Comparison of ENCODE assay signal across 8 cellular contexts in genomic region chr1:155017021-155017945, GRCh38. TPM values are rescaled to one million over a fixed set of nuclear protein-coding genes. Genes with fewer than 3 reads are reported as not detected.
DNase-seq lines count a peak whose midpoint lies in the region; TF ChIP-seq lines count a peak whose summit lies in the region.

No MANE protein-coding gene starts in this region.

- peak in 1 of 2 donors; percentile 16 for TF ChIP-seq POLR2A in vagina (IDR thresholded peaks at IDR 0.05)

- H3K36me3 Mint-ChIP-seq in HFFc6 (ENCODE audit: low read depth) = no peaks in the 10 kb centered on the region
- H3K36me3 Mint-ChIP-seq in T-helper 2 cell treated with Interferon-gamma antibody and Interleukin-4, amounts not matched to agents 5 μg/mL and 100 μg/mL, for 36 hours (ENCODE audit: low read depth) = peaks cover 59% of the 10 kb centered on the region

- peaks cover 30% of the 10 kb centered on the region for H3K4me1 Mint-ChIP-seq in HFFc6 (ENCODE audit: low read depth)
- peaks cover 48% of the 10 kb centered on the region for H3K4me1 Mint-ChIP-seq in T-helper 2 cell treated with Interferon-gamma antibody and Interleukin-4, amounts not matched to agents 5 μg/mL and 100 μg/mL, for 36 hours (ENCODE audit: low read depth)

- H3K27ac ChIP-seq in vagina = peak overlapping the region; percentile 99

- peak overlapping the region; percentile 74 for H3K27ac Mint-ChIP-seq in HFFc6
- H3K27ac Mint-ChIP-seq in T-helper 2 cell treated with Interferon-gamma antibody and Interleukin-4, amounts not matched to agents 5 μg/mL and 100 μg/mL, for 36 hours = peak overlapping the region; percentile 77

- H3K27me3 Mint-ChIP-seq in HFFc6 (ENCODE audit: insufficient read depth) = no peaks in the 10 kb centered on the region; the same call in 1 of the 2 replicates
- H3K27me3 Mint-ChIP-seq in T-helper 2 cell treated with Interferon-gamma antibody and Interleukin-4, amounts not matched to agents 5 μg/mL and 100 μg/mL, for 36 hours (ENCODE audit: low read depth) = no peaks in the 10 kb centered on the region

- H3K4me1 ChIP-seq in vagina = peaks cover 66% of the 10 kb centered on the region

- no peaks in the 10 kb centered on the region for H3K27me3 ChIP-seq in vagina

- TF ChIP-seq CTCF in GM10266 (IDR thresholded peaks at IDR 0.05; ENCODE audit: control insufficient read depth, insufficient read depth, low read depth, missing control alignments) (peak; percentile 100), HFFc6 (IDR thresholded peaks at IDR 0.05) (peak; percentile 99), vagina (IDR thresholded peaks at IDR 0.05) (peak; percentile 95 to 98 (median 98))

- no peaks in the 10 kb centered on the region for H3K9me3 Mint-ChIP-seq in HFFc6
- no peaks in the 10 kb centered on the region for H3K9me3 Mint-ChIP-seq in T-helper 2 cell treated with Interferon-gamma antibody and Interleukin-4, amounts not matched to agents 5 μg/mL and 100 μg/mL, for 36 hours

- H3K4me3 ChIP-seq in vagina = peak overlapping the region; percentile 34 to 54

- intact Hi-C loops in vagina (cut with DNase I) = loop anchor here (2.0 to 5.0 kb wide), 2 partner anchors 16 to 55 kb away; partner anchors contain the start of gene PYGO2

- H3K4me3 Mint-ChIP-seq in HFFc6 = peak overlapping the region; percentile 49
- peak overlapping the region; percentile 62 for H3K4me3 Mint-ChIP-seq in T-helper 2 cell treated with Interferon-gamma antibody and Interleukin-4, amounts not matched to agents 5 μg/mL and 100 μg/mL, for 36 hours

- DNase-seq in GM10266 (ENCODE audit: extremely low spot score) = peak; percentile 87
- DNase-seq in HFFc6 = peak; percentile 74
- DNase-seq in NCI-H1105 treated with DMSO at 0.1 percent for 48 hours (lab: John Stamatoyannopoulos, UW) = peak; percentile 66
- DNase-seq in T-helper 2 cell treated with Interferon-gamma antibody and Interleukin-4, amounts not matched to agents 5 μg/mL and 100 μg/mL, for 36 hours (ENCODE audit: low spot score) = peak; percentile 91
- peak in 55 of 58 donors; percentile 32 to 88 (median 77) for DNase-seq in anterior cingulate cortex (lab: John Stamatoyannopoulos, UW)
- peak; percentile 87 for DNase-seq in hepatic stellate cell (ENCODE audit: low spot score)
- DNase-seq in renal cortical epithelial cell (ENCODE audit: low read depth) = peak; percentile 85
- peak in 1 of 2 donors; percentile 97 for DNase-seq in vagina (ENCODE audit: extremely low spot score in 2 of 2)

- H3K9me3 ChIP-seq in vagina = no peaks in the 10 kb centered on the region

- H3K36me3 ChIP-seq in vagina = peaks cover 0 to 12% of the 10 kb centered on the region in 2 donors

RNA-seq across cellular contexts. Expression of gene ZBTB7B, which starts 14.7 kb away (rescaled TPM):
- total RNA-seq in HFFc6 (2021; fragmentation: NEBNext Ultra II Directional; extraction: Animal tissue kit (Norgen Biotek cat#: 25700)) = 10 to 100 TPM; 31.1 to 37.1 (median 34.1) TPM
- total RNA-seq in renal cortical epithelial cell = 29.2 and 36.5 TPM in 2 replicates
- total RNA-seq in vagina = 77.6 TPM

RNA-seq across cellular contexts. Expression of gene DCST2, which starts 16.3 kb away (rescaled TPM):
- under 1 TPM in 2 of 6 experiments, not detected in 4; 0.08 to 0.14 TPM for total RNA-seq in HFFc6 (2021; fragmentation: NEBNext Ultra II Directional; extraction: Animal tissue kit (Norgen Biotek cat#: 25700))
- total RNA-seq in renal cortical epithelial cell = 0.05 TPM in 1 of 2 replicates, not detected in the other
- 7.9 TPM for total RNA-seq in vagina

RNA-seq across cellular contexts. Expression of gene DCST1, which starts 16.3 kb away (rescaled TPM):
- not detected for total RNA-seq in HFFc6 (2021; fragmentation: NEBNext Ultra II Directional; extraction: Animal tissue kit (Norgen Biotek cat#: 25700))
- total RNA-seq in renal cortical epithelial cell = not detected in 2 replicates
- total RNA-seq in vagina = not detected

RNA-seq across cellular contexts. Expression of gene LENEP, which starts 23.9 kb away (rescaled TPM):
- under 1 TPM in 1 of 6 experiments, not detected in 5; 0.46 TPM for total RNA-seq in HFFc6 (2021; fragmentation: NEBNext Ultra II Directional; extraction: Animal tissue kit (Norgen Biotek cat#: 25700))
- total RNA-seq in renal cortical epithelial cell (0.60 TPM in 1 of 2 replicates, not detected in the other), vagina (not detected)

RNA-seq across cellular contexts. Expression of gene ADAM15, which starts 33.8 kb away (rescaled TPM):
- 10 to 100 TPM; 51.1 to 66.9 (median 63.7) TPM for total RNA-seq in HFFc6 (2021; fragmentation: NEBNext Ultra II Directional; extraction: Animal tissue kit (Norgen Biotek cat#: 25700))
- 47.9 and 137 TPM in 2 replicates for total RNA-seq in renal cortical epithelial cell
- 193 TPM for total RNA-seq in vagina
